In genomic region chrX:136496768-136497555, GRCh38 we compare ENCODE assay signal across 8 cellular contexts. TPM values are rescaled to one million over a fixed set of nuclear protein-coding genes. Genes with fewer than 3 reads are reported as not detected.
DNase-seq lines count a peak whose midpoint lies in the region; ATAC-seq and TF ChIP-seq lines count a peak whose summit lies in the region.

No MANE protein-coding gene starts in this region.

- peak overlapping the region; percentile 95 for H3K27ac ChIP-seq in CD4-positive, CD25-positive, alpha-beta regulatory T cell (ENCODE audit: insufficient read depth, low read length, poor library complexity, severe bottlenecking)
- peak overlapping the region; percentile 70 to 87 (median 84) for H3K27ac ChIP-seq in right lobe of liver

- peak overlapping the region; percentile 87 to 98 (median 94) for H3K4me3 Mint-ChIP-seq in CD4-positive, CD25-positive, alpha-beta regulatory T cell

- peaks cover 3% of the 10 kb centered on the region for H3K36me3 Mint-ChIP-seq in CD4-positive, CD25-positive, alpha-beta regulatory T cell

- peak; percentile 20 for TF ChIP-seq POLR2A in right lobe of liver (IDR thresholded peaks at IDR 0.05)

- peak overlapping the region; percentile 98 for H3K27ac Mint-ChIP-seq in CD4-positive, CD25-positive, alpha-beta regulatory T cell

- no peak for TF ChIP-seq CTCF in right lobe of liver (IDR thresholded peaks at IDR 0.05)

- no peaks in the 10 kb centered on the region for H3K9me3 ChIP-seq in CD4-positive, CD25-positive, alpha-beta regulatory T cell (ENCODE audit: control insufficient read depth in 2 of 2, low read length in 2 of 2)
- H3K9me3 ChIP-seq in right lobe of liver: no peaks in the 10 kb centered on the region

- H3K4me1 Mint-ChIP-seq in CD4-positive, CD25-positive, alpha-beta regulatory T cell: peaks cover 9 to 22% (median 15%) of the 10 kb centered on the region in 4 donors

- H3K4me3 ChIP-seq in CD4-positive, CD25-positive, alpha-beta regulatory T cell (ENCODE audit: low read depth, low read length): peak overlapping the region; percentile 92
- peak overlapping the region; percentile 53 to 59 (median 57) for H3K4me3 ChIP-seq in right lobe of liver

- H3K27me3 Mint-ChIP-seq in CD4-positive, CD25-positive, alpha-beta regulatory T cell: no peaks in the 10 kb centered on the region

- peaks cover 10% of the 10 kb centered on the region for H3K36me3 ChIP-seq in CD4-positive, CD25-positive, alpha-beta regulatory T cell (ENCODE audit: control insufficient read depth, insufficient read depth, low read length)
- peaks cover 0 to 17% (median 0%) of the 10 kb centered on the region in 4 donors for H3K36me3 ChIP-seq in right lobe of liver

- peak; percentile 79 to 93 (median 89) for DNase-seq in CD4-positive, CD25-positive, alpha-beta regulatory T cell
- DNase-seq in NCI-H774 (lab: John Stamatoyannopoulos, UW): peak; percentile 91
- DNase-seq in activated CD4-positive, alpha-beta T cell treated with anti-CD3 and anti-CD28 coated beads, Interleukin-2, amount 50 U/mL, for 48 hours: peak; percentile 85 to 88
- DNase-seq in dermis microvascular lymphatic vessel endothelial cell (ENCODE audit: low read depth in 2 of 2): peak; percentile 48 to 81
- DNase-seq in right lobe of liver: peak; percentile 79 to 82 (median 81)
- DNase-seq in stimulated activated CD4-positive, alpha-beta T cell treated with anti-CD3 and anti-CD28 coated beads, Interleukin-4, amount 100 ng/mL, for 1 hour: peak; percentile 81

- 0% methylated on average over 1 of the region's 110 CpGs for WGBS in right lobe of liver (ENCODE audit: insufficient coverage, low coverage, low lambda C conversion rate, missing lambda C conversion rate)

- ATAC-seq in CD4-positive, CD25-positive, alpha-beta regulatory T cell (ENCODE audit: low read depth in 2 of 2): peak; percentile 79 to 81
- ATAC-seq in GM19438 (IDR thresholded peaks at IDR 0.05; ENCODE audit: low read depth, unreplicated experiment): peak; percentile 72
- ATAC-seq in HG03565 (IDR thresholded peaks at IDR 0.05; ENCODE audit: unreplicated experiment): peak; percentile 75
- ATAC-seq in right lobe of liver: peak; percentile 86 to 92 (median 88)

- intact Hi-C loops in right lobe of liver (cut with DNase I): no loop called here

- H3K27me3 ChIP-seq in CD4-positive, CD25-positive, alpha-beta regulatory T cell (ENCODE audit: control insufficient read depth, insufficient read depth, low read length): no peaks in the 10 kb centered on the region
- peaks cover 0 to 8% of the 10 kb centered on the region in 2 donors for H3K27me3 ChIP-seq in right lobe of liver

- peaks cover 0 to 1% (median 0%) of the 10 kb centered on the region in 7 donors for H3K9me3 Mint-ChIP-seq in CD4-positive, CD25-positive, alpha-beta regulatory T cell

- peaks cover 13% of the 10 kb centered on the region for H3K4me1 ChIP-seq in CD4-positive, CD25-positive, alpha-beta regulatory T cell (ENCODE audit: control insufficient read depth, insufficient read depth, low read length, poor library complexity, severe bottlenecking)
- H3K4me1 ChIP-seq in right lobe of liver: no peaks in the 10 kb centered on the region

RNA-seq across cellular contexts. Expression of gene HTATSF1, which starts 0.4 kb away (rescaled TPM):
- 32.9 TPM for total RNA-seq in CD4-positive, CD25-positive, alpha-beta regulatory T cell
- 10 to 100 TPM; 42.6 to 50.6 (median 47.1) TPM for polyA plus RNA-seq in CD4-positive, CD25-positive, alpha-beta regulatory T cell
- total RNA-seq in dermis microvascular lymphatic vessel endothelial cell (22.3 and 22.8 TPM in 2 replicates), right lobe of liver (10 to 100 TPM; 10.6 to 21.5 (median 12.1) TPM)

RNA-seq across cellular contexts. Expression of gene BRS3, which starts 9.2 kb away (rescaled TPM):
- total RNA-seq in CD4-positive, CD25-positive, alpha-beta regulatory T cell: not detected
- not detected for polyA plus RNA-seq in CD4-positive, CD25-positive, alpha-beta regulatory T cell
- total RNA-seq in dermis microvascular lymphatic vessel endothelial cell: not detected in 2 replicates
- total RNA-seq in right lobe of liver: not detected

RNA-seq across cellular contexts. Expression of gene VGLL1, which starts 35.1 kb away (rescaled TPM):
- not detected for total RNA-seq in CD4-positive, CD25-positive, alpha-beta regulatory T cell
- not detected for polyA plus RNA-seq in CD4-positive, CD25-positive, alpha-beta regulatory T cell
- total RNA-seq in dermis microvascular lymphatic vessel endothelial cell (not detected in 2 replicates), right lobe of liver (not detected)

Comparison
In these comparisons a context has a peak if more than half of its experiments do, and no peak if none do; other contexts are left out.
1. Peak in every context shown above with its lines: DNase-seq, ATAC-seq, H3K4me3 ChIP-seq and H3K27ac ChIP-seq.